In the genomic region with DNA sequence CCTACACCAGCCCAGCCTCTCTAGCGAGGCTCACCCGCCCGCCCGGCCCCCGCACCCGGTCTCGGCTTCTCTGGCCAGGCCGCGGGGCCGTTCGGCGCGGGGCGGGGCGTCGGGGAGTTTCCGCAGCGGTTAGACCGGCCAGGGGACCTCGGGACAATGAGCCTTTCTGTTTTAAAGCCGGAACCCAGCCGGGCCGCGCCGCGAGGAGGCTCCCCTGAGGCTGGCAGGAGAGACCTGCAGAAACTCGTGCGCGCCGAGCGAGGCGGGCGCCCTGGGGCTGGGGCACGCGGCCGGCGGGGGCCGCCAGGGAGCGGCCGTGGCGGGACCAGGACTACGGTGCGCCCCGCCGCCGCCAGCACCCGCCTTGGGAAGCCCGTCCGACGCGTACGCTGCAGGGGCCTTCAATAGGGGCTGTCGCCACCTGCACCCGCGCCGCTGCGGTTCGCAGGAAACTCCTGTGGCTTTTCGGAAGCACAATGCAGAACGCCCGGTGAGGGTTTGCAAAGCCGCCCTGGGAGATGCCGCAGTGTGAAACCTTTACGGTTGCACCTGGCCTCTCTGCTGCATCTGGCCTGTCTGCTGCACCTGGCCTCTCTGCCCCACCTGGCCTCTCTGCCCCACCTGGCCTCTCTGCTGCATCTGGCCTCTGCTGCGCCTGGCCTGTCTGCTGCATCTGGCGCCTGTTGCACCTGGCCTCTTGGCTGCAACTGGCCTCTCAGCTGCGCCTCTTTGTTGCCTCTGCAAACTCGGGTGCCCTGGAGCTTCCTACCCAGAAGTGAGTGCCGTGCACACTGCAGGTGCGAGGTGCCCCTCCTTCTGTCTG, we compare ENCODE assay signal across 8 cellular contexts.
DNase-seq lines count a peak whose midpoint lies in the region; ATAC-seq, FAIRE-seq and TF ChIP-seq lines count a peak whose summit lies in the region.

No MANE protein-coding gene starts in this region.

- TF ChIP-seq POLR2A in IMR-90 (IDR thresholded peaks at IDR 0.05; ENCODE audit: low read depth, low read length), result no peak
- TF ChIP-seq POLR2A in adrenal gland (IDR thresholded peaks at IDR 0.05), result no peak
- no peak for TF ChIP-seq POLR2A in H54 (IDR thresholded peaks at IDR 0.05; ENCODE audit: low read depth, low read length)

- no TSS peak for BruUV-seq in IMR-90 (replicated peaks; lab: Mats Ljungman, UMichigan)

- H4K91ac ChIP-seq in IMR-90 (ENCODE audit: insufficient read depth, low read depth, low read length), result no peak overlapping the region

- no peaks in the 10 kb centered on the region for H3K36me3 ChIP-seq in IMR-90 (ENCODE audit: control insufficient read depth, insufficient read depth, low read length)
- no peaks in the 10 kb centered on the region for H3K36me3 ChIP-seq in adrenal gland (replicated peaks in 1 of 2)
- H3K36me3 ChIP-seq in hepatocyte (replicated peaks; ENCODE audit: insufficient read depth, low read depth), result no peaks in the 10 kb centered on the region

- no peak overlapping the region for H3K18ac ChIP-seq in IMR-90 (ENCODE audit: low read depth, low read length)

- dilution Hi-C loops in IMR-90 (cut with HindIII; ENCODE audit: low sequenced_read_pairs, unreplicated experiment), result no loop called here

- no peaks in the 10 kb centered on the region for H3K9me2 ChIP-seq in hepatocyte (replicated peaks; ENCODE audit: insufficient read depth)

- peak; percentile 95 for ATAC-seq in GM21528 (IDR thresholded peaks at IDR 0.05; ENCODE audit: low FRiP score, unreplicated experiment)
- peak; percentile 78 for ATAC-seq in IMR-90 (ENCODE audit: low read depth)
- ATAC-seq in SK-N-SH treated with all-trans-retinoic acid at 6 μM for 48 hours, result peak; percentile 73
- ATAC-seq in sciatic nerve, result peak; percentile 77

- no peak overlapping the region for H2BK15ac ChIP-seq in IMR-90 (ENCODE audit: low read depth, low read length)

- H3K9me3 ChIP-seq in IMR-90 (ENCODE audit: control insufficient read depth, insufficient read depth, low read length) (no peaks in the 10 kb centered on the region; the same call in 1 of the 2 replicates), adrenal gland (replicated peaks in 1 of 3) (no peaks in the 10 kb centered on the region), hepatocyte (ENCODE audit: low read depth) (no peaks in the 10 kb centered on the region)

- H3K79me1 ChIP-seq in IMR-90 (ENCODE audit: low read depth in 1 of 2, low read length in 2 of 2), result no peaks in the 10 kb centered on the region

- H3K79me2 ChIP-seq in hepatocyte, result no peaks in the 10 kb centered on the region

- no peak for FAIRE-seq in H54 (lab: Jason Lieb, UNC)

- H3K56ac ChIP-seq in IMR-90 (ENCODE audit: extremely low read depth, insufficient read depth, low read length), result no peak overlapping the region

- no peak for TF ChIP-seq RAD21 in IMR-90 (IDR thresholded peaks at IDR 0.05; ENCODE audit: low read length)

- no peak overlapping the region for H3K14ac ChIP-seq in IMR-90 (replicated peaks; ENCODE audit: low read depth, low read length)

- H2BK5ac ChIP-seq in IMR-90 (ENCODE audit: low read depth, low read length, poor library complexity, severe bottlenecking), result no peak overlapping the region

- no peak overlapping the region for H4K8ac ChIP-seq in IMR-90 (ENCODE audit: low read depth in 2 of 2, low read length in 2 of 2)

- peak overlapping the region; percentile 49 for H3K4me3 ChIP-seq in IMR-90 (ENCODE audit: insufficient read depth, low read depth, low read length)
- H3K4me3 ChIP-seq in adrenal gland, result peak overlapping the region in 2 of 4 donors; percentile 16 to 51
- H3K4me3 ChIP-seq in hepatocyte, result peak overlapping the region; percentile 35

- H2BK120ac ChIP-seq in IMR-90 (ENCODE audit: low read depth, low read length), result no peak overlapping the region

- peak overlapping the region; percentile 63 for H2AK9ac ChIP-seq in IMR-90 (replicated peaks; ENCODE audit: low read depth, low read length, poor library complexity)

- H3K27me3 ChIP-seq in IMR-90 (ENCODE audit: control insufficient read depth, insufficient read depth, low read length) (peaks cover 6% of the 10 kb centered on the region), adrenal gland (no peaks in the 10 kb centered on the region), hepatocyte (no peaks in the 10 kb centered on the region)

- POLR2A ChIA-PET in IMR-90 (lab: Charles Lee; ENCODE audit: unreplicated experiment), result no interaction called here

- H3K4me2 ChIP-seq in IMR-90 (ENCODE audit: low read depth, low read length), result peak overlapping the region; percentile 81
- H3K4me2 ChIP-seq in hepatocyte, result peak overlapping the region; percentile 83

- H2AFZ ChIP-seq in IMR-90 (replicated peaks; ENCODE audit: low read length, poor library complexity), result peak overlapping the region; percentile 84
- H2AFZ ChIP-seq in hepatocyte, result peak overlapping the region; percentile 53

- H3K9me1 ChIP-seq in IMR-90 (ENCODE audit: insufficient read depth, low read length), result no peaks in the 10 kb centered on the region

- in situ Hi-C loops in IMR-90 (cut with MboI; ENCODE audit: low sequenced_read_pairs), result no loop called here

- no peak overlapping the region for H2BK20ac ChIP-seq in IMR-90 (ENCODE audit: low read depth, low read length)

- 12% methylated on average over 45 of the region's 70 CpGs; no CpG with 5 or more reads in 1 of the 2 experiments for WGBS in IMR-90 (ENCODE audit: extremely low coverage in 2 of 2, insufficient read length in 1 of 2), 2 experiments
- WGBS in adrenal gland, 4 donors, result 9 to 17% (median 11%) methylated on average over 21 to 70 of the region's 70 CpGs
- WGBS in hepatocyte (ENCODE audit: low lambda C conversion rate, missing lambda C conversion rate), result 7% methylated on average over 49 of the region's 70 CpGs

- CTCF ChIA-PET in IMR-90 (lab: Yijun Ruan, JAX), result no interaction called here

- peak; percentile 89 for DNase-seq in DMS53 treated with DMSO at 0.1 percent for 48 hours (lab: John Stamatoyannopoulos, UW; ENCODE audit: unreplicated experiment)
- peak; percentile 4 for DNase-seq in IMR-90
- peak; percentile 39 to 70 (median 63) for DNase-seq in adrenal gland
- DNase-seq in hepatocyte (ENCODE audit: low spot score), result peak; percentile 77
- DNase-seq in sciatic nerve (ENCODE audit: low spot score), result peak; percentile 76
- DNase-seq in H54 (ENCODE audit: insufficient read length, low spot score), result no peak

- H3K4ac ChIP-seq in IMR-90 (ENCODE audit: low read depth, low read length), result no peak overlapping the region

- H3K27ac ChIP-seq in IMR-90 (ENCODE audit: insufficient read depth, low read length) (no peak overlapping the region), adrenal gland (peak overlapping the region in 2 of 5 donors; percentile 33 to 61), hepatocyte (peak overlapping the region; percentile 12)

- H2AK5ac ChIP-seq in IMR-90 (ENCODE audit: low read depth, low read length), result no peak overlapping the region

- TF ChIP-seq CTCF in IMR-90 (conservative IDR thresholded peaks at IDR 0.05; ENCODE audit: low read depth, low read length) (no peak), adrenal gland (IDR thresholded peaks at IDR 0.05) (no peak), hepatocyte (IDR thresholded peaks at IDR 0.05; ENCODE audit: poor library complexity) (no peak)

- no peak overlapping the region for H4K5ac ChIP-seq in IMR-90 (ENCODE audit: low read depth, low read length)

- no peaks in the 10 kb centered on the region for H4K20me1 ChIP-seq in IMR-90 (ENCODE audit: insufficient read depth, low read length)
- no peaks in the 10 kb centered on the region for H4K20me1 ChIP-seq in hepatocyte (ENCODE audit: insufficient read depth, poor library complexity, severe bottlenecking)

- intact Hi-C loops in IMR-90 (cut with micrococcal nuclease), result loop anchor here (5.0 kb wide), 1 partner anchor 444 kb away; no protein-coding TSS in a partner anchor
- intact Hi-C loops in adrenal gland (cut with DNase I), result no loop called here
- intact Hi-C loops in sciatic nerve (cut with DNase I), result loop anchor here (5.0 to 10.0 kb wide), 3 partner anchors 102 to 1186 kb away; no protein-coding TSS in a partner anchor

- H3K9ac ChIP-seq in IMR-90 (ENCODE audit: low read depth, low read length), result 0 out of 2 replicates have a peak overlapping the region, but pooled peaks have one; percentile 17

- H3K4me1 ChIP-seq in IMR-90 (ENCODE audit: control insufficient read depth, insufficient read depth, low read length), result no peaks in the 10 kb centered on the region
- peaks cover 0 to 6% of the 10 kb centered on the region in 2 donors for H3K4me1 ChIP-seq in adrenal gland (replicated peaks in 1 of 2)
- H3K4me1 ChIP-seq in hepatocyte (ENCODE audit: insufficient read depth), result no peaks in the 10 kb centered on the region

- no peak overlapping the region for H3K23ac ChIP-seq in IMR-90 (ENCODE audit: low read depth, low read length)

TF ChIP-seq in IMR-90, 13 proteins besides CTCF, POLR2A, EP300 and RAD21:
- TF ChIP-seq, protein P1, sequence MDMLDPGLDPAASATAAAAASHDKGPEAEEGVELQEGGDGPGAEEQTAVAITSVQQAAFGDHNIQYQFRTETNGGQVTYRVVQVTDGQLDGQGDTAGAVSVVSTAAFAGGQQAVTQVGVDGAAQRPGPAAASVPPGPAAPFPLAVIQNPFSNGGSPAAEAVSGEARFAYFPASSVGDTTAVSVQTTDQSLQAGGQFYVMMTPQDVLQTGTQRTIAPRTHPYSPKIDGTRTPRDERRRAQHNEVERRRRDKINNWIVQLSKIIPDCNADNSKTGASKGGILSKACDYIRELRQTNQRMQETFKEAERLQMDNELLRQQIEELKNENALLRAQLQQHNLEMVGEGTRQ (IDR thresholded peaks at IDR 0.05; ENCODE audit: low read depth, low read length), result no peak
- TF ChIP-seq MAZ (IDR thresholded peaks at IDR 0.05; ENCODE audit: borderline replicate concordance, low read depth, low read length), result peak; percentile 44; the same call in 1 of the 2 replicates

TF ChIP-seq in SK-N-SH treated with all-trans-retinoic acid at 6 μM for 48 hours, 23 proteins besides CTCF, POLR2A, EP300 and RAD21 (continues in another document):
- TF ChIP-seq ESRRG (CRISPR knock-in tag; IDR thresholded peaks at IDR 0.05) (no peak), ZNF565 (CRISPR knock-in tag; conservative IDR thresholded peaks at IDR 0.05; ENCODE audit: low read depth) (no peak), GLIS3 (CRISPR knock-in tag; IDR thresholded peaks at IDR 0.05) (no peak), POU6F1 (CRISPR knock-in tag; IDR thresholded peaks at IDR 0.05; ENCODE audit: borderline replicate concordance, low read depth) (no peak)

Comparison
In these comparisons a context has a peak if more than half of its experiments do, and no peak if none do; other contexts are left out.
1. intact Hi-C loops: an anchor here in IMR-90 (5.0 kb wide) and sciatic nerve (5.0 to 10.0 kb wide); none called in adrenal gland.